8 cellular contexts compared by ENCODE assay signal in the genomic region with DNA sequence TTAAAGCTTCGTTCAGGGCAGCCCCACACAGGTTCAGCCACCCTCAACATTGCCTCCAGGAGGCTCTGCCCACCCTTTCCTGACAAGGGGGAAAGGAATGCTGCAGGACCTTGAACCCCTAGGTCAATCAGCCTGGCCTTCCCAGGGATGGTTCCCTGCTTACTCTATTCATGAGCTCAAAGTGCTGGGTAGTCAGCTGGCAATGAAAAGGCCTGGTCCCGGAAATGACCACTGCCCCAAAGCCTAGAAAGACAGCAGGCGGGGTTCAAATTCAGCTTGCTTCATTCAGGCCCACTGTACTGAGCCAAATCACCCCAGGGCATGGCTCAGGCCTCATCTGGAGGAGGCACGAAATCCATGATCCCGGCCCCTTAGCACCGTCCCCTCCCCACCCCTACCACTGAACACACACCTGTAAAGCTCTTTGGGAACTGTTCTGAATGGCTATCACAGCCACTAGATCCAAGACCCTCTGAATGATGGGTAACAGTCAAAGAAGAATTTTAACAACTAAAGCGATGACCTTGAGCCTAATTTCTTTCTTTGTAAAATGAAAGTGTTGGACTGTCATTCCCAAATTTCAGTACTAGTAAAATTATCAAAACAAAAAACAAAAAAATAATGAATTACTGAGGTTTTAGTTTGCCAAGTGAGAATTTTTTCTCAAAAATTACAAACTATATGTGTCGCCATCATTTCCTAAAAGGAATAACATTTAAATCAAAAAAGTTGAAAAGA. TPM values are rescaled to one million over a fixed set of nuclear protein-coding genes. Genes with fewer than 3 reads are reported as not detected.
A peak's percentile ranks its signal among the peaks of the same experiment; 100 is the strongest.
DNase-seq lines count a peak whose midpoint lies in the region; ATAC-seq and TF ChIP-seq lines count a peak whose summit lies in the region.

No MANE protein-coding gene starts in this region.

- peaks cover 0 to 2% (median 0%) of the 10 kb centered on the region in 3 donors for H3K27me3 Mint-ChIP-seq in CD14-positive monocyte (ENCODE audit: low read depth in 3 of 3)

- H3K4me3 ChIP-seq in cardiac fibroblast (replicated peaks in 1 of 2; ENCODE audit: low read depth in 2 of 2, low read length in 2 of 2) = peak overlapping the region; percentile 64 to 72
- peak overlapping the region; percentile 56 to 68 for H3K4me3 ChIP-seq in left lung
- H3K4me3 ChIP-seq in tibial artery = peak overlapping the region; percentile 66 to 71

- H3K27ac ChIP-seq in left lung = peak overlapping the region; percentile 80
- H3K27ac ChIP-seq in tibial artery = peak overlapping the region; percentile 82 to 90

- no peak for DNase-seq in CD14-positive monocyte (ENCODE audit: low spot score)
- DNase-seq in LHCN-M2 (ENCODE audit: low read depth) = peak; percentile 49
- peak; percentile 9 to 19 for DNase-seq in cardiac fibroblast (ENCODE audit: low read depth in 2 of 2)
- peak in 1 of 2 donors; percentile 32 for DNase-seq in left lung
- DNase-seq in tibial artery = no peak
- no peak for DNase-seq in COR-L47 (lab: John Stamatoyannopoulos, UW)

- peaks cover 17 to 27% of the 10 kb centered on the region in 2 donors for H3K4me1 ChIP-seq in left lung
- H3K4me1 ChIP-seq in tibial artery = peaks cover 0 to 52% (median 34%) of the 10 kb centered on the region in 4 donors

- H3K9me3 Mint-ChIP-seq in CD14-positive monocyte = peaks cover 0 to 1% (median 0%) of the 10 kb centered on the region in 7 donors

- H3K36me3 Mint-ChIP-seq in CD14-positive monocyte = peaks cover 7 to 14% of the 10 kb centered on the region in 2 donors

- H3K9me3 ChIP-seq in left lung = no peaks in the 10 kb centered on the region
- H3K9me3 ChIP-seq in tibial artery = no peaks in the 10 kb centered on the region

- H3K27me3 ChIP-seq in left lung = no peaks in the 10 kb centered on the region
- no peaks in the 10 kb centered on the region for H3K27me3 ChIP-seq in tibial artery

- intact Hi-C loops in CD14-positive monocyte (cut with micrococcal nuclease) (no loop called here), left lung (cut with DNase I) (no loop called here), tibial artery (cut with DNase I; ENCODE audit: low total_unique reads) (loop anchor here (5.0 kb wide), 1 partner anchor 33 kb away; no protein-coding TSS in a partner anchor)

- H3K36me3 ChIP-seq in left lung = no peaks in the 10 kb centered on the region
- H3K36me3 ChIP-seq in tibial artery = no peaks in the 10 kb centered on the region

- peak overlapping the region; percentile 97 to 98 for H3K4me3 Mint-ChIP-seq in CD14-positive monocyte

- peak; percentile 56 for ATAC-seq in left lung
- no peak for ATAC-seq in HG03521 (IDR thresholded peaks at IDR 0.05; ENCODE audit: unreplicated experiment)
- ATAC-seq in GM21447 (IDR thresholded peaks at IDR 0.05; ENCODE audit: unreplicated experiment) = no peak

- peaks cover 23% of the 10 kb centered on the region for H3K4me1 Mint-ChIP-seq in CD14-positive monocyte

- TF ChIP-seq CTCF in CD14-positive monocyte (IDR thresholded peaks at IDR 0.05) = no peak
- no peak for TF ChIP-seq CTCF in cardiac fibroblast (IDR thresholded peaks at IDR 0.05; ENCODE audit: low read depth, low read length)
- no peak for TF ChIP-seq CTCF in left lung (IDR thresholded peaks at IDR 0.05)
- TF ChIP-seq CTCF in tibial artery (IDR thresholded peaks at IDR 0.05) = no peak

- H3K27ac Mint-ChIP-seq in CD14-positive monocyte = peak overlapping the region in 4 of 7 donors; percentile 80 to 92 (median 89)

RNA-seq across cellular contexts. Expression of gene URGCP, which starts 1.0 kb away (rescaled TPM):
- 1 to 10 TPM; 5.9 to 6.8 TPM for polyA plus RNA-seq in CD14-positive monocyte
- total RNA-seq in LHCN-M2 (2014; rRNA removed) (30.8 and 32.0 TPM in 2 replicates), left lung (10 to 100 TPM; 25.5 to 29.9 TPM)
- 22.8 TPM for polyA plus RNA-seq in LHCN-M2 (2012)

RNA-seq across cellular contexts. Expression of gene UBE2D4, which starts 20.9 kb away (rescaled TPM):
- polyA plus RNA-seq in CD14-positive monocyte = 10 to 100 TPM in 1 of 2 donors, 1 to 10 TPM in 1; 8.8 to 10.9 TPM
- total RNA-seq in LHCN-M2 (2014; rRNA removed) (16.2 and 22.2 TPM in 2 replicates), left lung (10 to 100 TPM; 25.7 to 26.4 TPM)
- 22.9 TPM for polyA plus RNA-seq in LHCN-M2 (2012)

RNA-seq across cellular contexts. Expression of gene MRPS24, which starts 36.1 kb away (rescaled TPM):
- polyA plus RNA-seq in CD14-positive monocyte = 100 to 1,000 TPM; 112 TPM
- total RNA-seq in LHCN-M2 (2014; rRNA removed) (153 and 156 TPM in 2 replicates), left lung (10 to 100 TPM; 80.9 to 87.6 TPM)
- polyA plus RNA-seq in LHCN-M2 (2012) = 410 TPM

Comparison
In these comparisons a context has a peak if more than half of its experiments do, and no peak if none do; other contexts are left out.
1. DNase-seq: peak in LHCN-M2 (single experiment) and cardiac fibroblast (2 of 2); none in CD14-positive monocyte (single experiment), tibial artery (0 of 2) and COR-L47 (single experiment).
2. Peak in every context shown above with its lines, with median percentiles within 50 percentile points of each other: H3K4me3 ChIP-seq.